In genomic region chr13:110490009-110490770, GRCh38 we compare ENCODE assay signal across 20 cellular contexts.
DNase-seq lines count a peak whose midpoint lies in the region; ATAC-seq and TF ChIP-seq lines count a peak whose summit lies in the region.
"Had no signal": no experiment of that assay in that cellular context is flagged by ENCODE, and none has a peak within 500 bp of the region (broad histone marks: within the 10 kb centered on the region; RNA-seq: fewer than 3 reads in every experiment).

No MANE protein-coding gene starts in this region.

- H3K79me2 ChIP-seq in H9 (ENCODE audit: insufficient read depth, low read length) = no peaks in the 10 kb centered on the region

- H3K23ac ChIP-seq in H9 (ENCODE audit: insufficient read length, low read depth, low read length) (no peak overlapping the region), mesenchymal stem cell (ENCODE audit: low read length in 2 of 2) (no peak overlapping the region)

- H3K9me3 Mint-ChIP-seq in H9 (no peaks in the 10 kb centered on the region), chondrocyte (ENCODE audit: low read depth) (no peaks in the 10 kb centered on the region)
- no peaks in the 10 kb centered on the region for H3K9me3 Mint-ChIP-seq in stimulated activated naive B cell treated with anti-CD40 and anti-IgM and Interleukin-4, amounts not matched to agents 10 μg/mL and 1 μg/mL and 100 μg/mL, for 72 hours
- no peaks in the 10 kb centered on the region for H3K9me3 Mint-ChIP-seq in activated CD8-positive, alpha-beta T cell treated with anti-CD3 and anti-CD28 coated beads for 36 hours
- H3K9me3 Mint-ChIP-seq: CD4-positive, alpha-beta memory T cell; HFFc6 had no signal

- no peak overlapping the region for H3T11ph ChIP-seq in H9 (ENCODE audit: low read length)

- H3K27me3 Mint-ChIP-seq in H9 (ENCODE audit: low read depth) (no peaks in the 10 kb centered on the region), chondrocyte (ENCODE audit: low read depth) (no peaks in the 10 kb centered on the region)
- H3K27me3 Mint-ChIP-seq in stimulated activated naive B cell treated with anti-CD40 and anti-IgM and Interleukin-4, amounts not matched to agents 10 μg/mL and 1 μg/mL and 100 μg/mL, for 72 hours = no peaks in the 10 kb centered on the region
- no peaks in the 10 kb centered on the region for H3K27me3 Mint-ChIP-seq in activated CD8-positive, alpha-beta T cell treated with anti-CD3 and anti-CD28 coated beads for 36 hours
- H3K27me3 Mint-ChIP-seq: CD4-positive, alpha-beta memory T cell had no signal

- TF ChIP-seq CTCF in H9 (conservative IDR thresholded peaks at IDR 0.05) (no peak), chondrocyte (IDR thresholded peaks at IDR 0.05) (no peak)
- no peak for TF ChIP-seq CTCF in activated CD8-positive, alpha-beta T cell treated with anti-CD3 and anti-CD28 coated beads for 36 hours (IDR thresholded peaks at IDR 0.05)

- no peak overlapping the region for H2BK120ac ChIP-seq in H9 (ENCODE audit: low read depth, low read length, poor library complexity, severe bottlenecking)
- no peak overlapping the region for H2BK120ac ChIP-seq in mesenchymal stem cell (ENCODE audit: low read depth, low read length)

- no peak overlapping the region for H3K14ac ChIP-seq in H9 (ENCODE audit: insufficient read depth, low read length)
- H3K14ac ChIP-seq in mesenchymal stem cell (ENCODE audit: low read length in 2 of 2) = no peak overlapping the region

- H3K4me2 ChIP-seq in H9 (ENCODE audit: insufficient read depth, insufficient read length, low read length) (no peak overlapping the region), mesenchymal stem cell (ENCODE audit: low read length, poor library complexity, severe bottlenecking) (no peak overlapping the region)
- H3K4me2 ChIP-seq: A549, BLaER1, KMS-11 had no signal

- H3K4ac ChIP-seq in H9 (ENCODE audit: low read depth, low read length) (no peak overlapping the region), mesenchymal stem cell (ENCODE audit: low read depth in 1 of 2, low read length in 2 of 2) (no peak overlapping the region)

- H3K27ac Mint-ChIP-seq in H9 (peak overlapping the region in 2 of 3 experiments; percentile 63 to 86; a peak in 5 of 7 replicates), chondrocyte (ENCODE audit: unreplicated experiment) (peak overlapping the region; percentile 32)
- H3K27ac Mint-ChIP-seq in stimulated activated naive B cell treated with anti-CD40 and anti-IgM and Interleukin-4, amounts not matched to agents 10 μg/mL and 1 μg/mL and 100 μg/mL, for 72 hours = peak overlapping the region; percentile 52
- no peak overlapping the region for H3K27ac Mint-ChIP-seq in activated CD8-positive, alpha-beta T cell treated with anti-CD3 and anti-CD28 coated beads for 36 hours
- H3K27ac Mint-ChIP-seq: CD4-positive, alpha-beta memory T cell; HFFc6 had no signal

- intact Hi-C loops in activated CD8-positive, alpha-beta T cell treated with anti-CD3 and anti-CD28 coated beads for 36 hours (cut with micrococcal nuclease) = no loop called here

- WGBS in H9 (ENCODE audit: extremely low coverage, insufficient read length, low lambda C conversion rate) = no CpG with 5 or more reads among the region's 24 CpGs
- WGBS in mesenchymal stem cell = 95% methylated on average over 20 of the region's 24 CpGs

- no peak overlapping the region for H3K27ac ChIP-seq in H9 (ENCODE audit: insufficient read length, low read depth, low read length)
- no peak overlapping the region for H3K27ac ChIP-seq in mesenchymal stem cell (ENCODE audit: low read length, poor library complexity, severe bottlenecking)
- H3K27ac ChIP-seq: A549, BLaER1, KMS-11, Peyer's patch had no signal

- no peak overlapping the region for H3K4me3 Mint-ChIP-seq in H9
- no peak overlapping the region for H3K4me3 Mint-ChIP-seq in chondrocyte (ENCODE audit: unreplicated experiment)
- no peak overlapping the region for H3K4me3 Mint-ChIP-seq in stimulated activated naive B cell treated with anti-CD40 and anti-IgM and Interleukin-4, amounts not matched to agents 10 μg/mL and 1 μg/mL and 100 μg/mL, for 72 hours
- H3K4me3 Mint-ChIP-seq in activated CD8-positive, alpha-beta T cell treated with anti-CD3 and anti-CD28 coated beads for 36 hours = no peak overlapping the region
- H3K4me3 Mint-ChIP-seq: CD4-positive, alpha-beta memory T cell; HFFc6 had no signal

- H2AFZ ChIP-seq in H9 (ENCODE audit: low read length) (no peak overlapping the region), mesenchymal stem cell (ENCODE audit: low read depth, low read length) (no peak overlapping the region)

- H3K36me3 ChIP-seq in mesenchymal stem cell (ENCODE audit: control insufficient read depth in 1 of 2, insufficient read depth in 2 of 2, low read depth in 1 of 2, low read length in 2 of 2) = peaks cover 50 to 68% of the 10 kb centered on the region in 2 experiments
- H3K36me3 ChIP-seq: BLaER1 had no signal

- no peak overlapping the region for H3K56ac ChIP-seq in H9 (ENCODE audit: insufficient read length, low read depth, low read length)

- no peaks in the 10 kb centered on the region for H3K23me2 ChIP-seq in H9 (ENCODE audit: insufficient read length, low read depth, low read length, poor library complexity, severe bottlenecking)

- CTCF ChIA-PET in activated CD8-positive, alpha-beta T cell treated with anti-CD3 and anti-CD28 coated beads for 36 hours (lab: Charles Lee) = no interaction called here

- H3K4me1 Mint-ChIP-seq in H9 (peaks cover 26 to 33% of the 10 kb centered on the region in 2 experiments), chondrocyte (ENCODE audit: low read depth) (peaks cover 32% of the 10 kb centered on the region)
- H3K4me1 Mint-ChIP-seq in stimulated activated naive B cell treated with anti-CD40 and anti-IgM and Interleukin-4, amounts not matched to agents 10 μg/mL and 1 μg/mL and 100 μg/mL, for 72 hours = no peaks in the 10 kb centered on the region
- no peaks in the 10 kb centered on the region for H3K4me1 Mint-ChIP-seq in activated CD8-positive, alpha-beta T cell treated with anti-CD3 and anti-CD28 coated beads for 36 hours (ENCODE audit: low read depth)
- H3K4me1 Mint-ChIP-seq: CD4-positive, alpha-beta memory T cell had no signal

- H3K79me1 ChIP-seq in H9 (ENCODE audit: insufficient read depth, low read depth, low read length, poor library complexity, severe bottlenecking) (no peaks in the 10 kb centered on the region), mesenchymal stem cell (replicated peaks; ENCODE audit: low read length, poor library complexity, severe bottlenecking) (peaks cover 25% of the 10 kb centered on the region)

- no peak for ATAC-seq in stimulated activated naive B cell treated with anti-CD40 and anti-IgM and Interleukin-4, amounts not matched to agents 10 μg/mL and 1 μg/mL and 100 μg/mL, for 72 hours (replicated peaks)
- no peak for ATAC-seq in activated CD8-positive, alpha-beta T cell treated with anti-CD3 and anti-CD28 coated beads for 36 hours
- ATAC-seq: A549 had no signal

- no peak overlapping the region for H2BK20ac ChIP-seq in H9 (ENCODE audit: low read depth, low read length, poor library complexity, severe bottlenecking)

- H3K36me3 Mint-ChIP-seq in H9 (ENCODE audit: insufficient read depth in 1 of 3, low read depth in 3 of 3) = peaks cover 20 to 54% (median 45%) of the 10 kb centered on the region in 3 experiments; a peak in 6 of 7 replicates
- H3K36me3 Mint-ChIP-seq in chondrocyte (ENCODE audit: low read depth) = peaks cover 62% of the 10 kb centered on the region
- H3K36me3 Mint-ChIP-seq in stimulated activated naive B cell treated with anti-CD40 and anti-IgM and Interleukin-4, amounts not matched to agents 10 μg/mL and 1 μg/mL and 100 μg/mL, for 72 hours = no peaks in the 10 kb centered on the region
- H3K36me3 Mint-ChIP-seq in activated CD8-positive, alpha-beta T cell treated with anti-CD3 and anti-CD28 coated beads for 36 hours (ENCODE audit: low read depth) = no peaks in the 10 kb centered on the region
- H3K36me3 Mint-ChIP-seq: CD4-positive, alpha-beta memory T cell had no signal

- no peak overlapping the region for H4K5ac ChIP-seq in H9 (ENCODE audit: insufficient read length, low read depth, low read length)

- H2AK5ac ChIP-seq in H9 (ENCODE audit: insufficient read length, low read length) (no peak overlapping the region), mesenchymal stem cell (ENCODE audit: low read length, severe bottlenecking) (peak overlapping the region; percentile 55)

- H2BK5ac ChIP-seq in H9 (ENCODE audit: insufficient read length, low read length) (no peak overlapping the region), mesenchymal stem cell (ENCODE audit: low read depth, low read length, poor library complexity, severe bottlenecking) (no peak overlapping the region)

- DNase-seq in H9 (no peak), chondrocyte (ENCODE audit: low spot score) (no peak), mesenchymal stem cell (no peak), HCEC 1CT (no peak)
- DNase-seq in stimulated activated naive B cell treated with anti-CD40 and anti-IgM and Interleukin-4, amounts not matched to agents 10 μg/mL and 1 μg/mL and 100 μg/mL, for 72 hours = no peak
- DNase-seq in stimulated activated CD4-positive, alpha-beta T cell treated with anti-CD3 and anti-CD28 coated beads, Interleukin-12 subunit alpha, Interleukin-12 subunit beta, amount 100 ng/mL, for 4 hours = no peak
- no peak for DNase-seq in activated CD8-positive, alpha-beta T cell treated with anti-CD3 and anti-CD28 coated beads for 36 hours
- DNase-seq: CD4-positive, alpha-beta memory T cell; DMS79; GOT3; HFFc6; MV-4-11; NCI-H1417; NCI-H1930; NCI-H345; NCI-H524 treated with DMSO at 0.1 percent for 48 hours; Peyer's patch had no signal

- POLR2A ChIA-PET in activated CD8-positive, alpha-beta T cell treated with anti-CD3 and anti-CD28 coated beads for 36 hours (lab: Charles Lee) = interaction anchor here (0.6 kb wide), 1 partner anchor 27 kb away, joined by 3 read pairs; no protein-coding TSS in a partner anchor

- H2BK12ac ChIP-seq in H9 (ENCODE audit: insufficient read length, low read depth, low read length) (peak overlapping the region; percentile 39), mesenchymal stem cell (ENCODE audit: low read length in 2 of 2) (no peak overlapping the region)

- H3K18ac ChIP-seq in H9 (ENCODE audit: insufficient read length, low read depth, low read length) (peak overlapping the region; percentile 30), mesenchymal stem cell (ENCODE audit: low read depth in 1 of 2, low read length in 2 of 2) (no peak overlapping the region)

- H4K20me1 ChIP-seq in H9 (ENCODE audit: control insufficient read depth, insufficient read depth, insufficient read length) = no peaks in the 10 kb centered on the region
- H4K20me1 ChIP-seq: BLaER1 had no signal

- H3K9me3 ChIP-seq in H9 (ENCODE audit: control insufficient read depth, low read depth, low read length) = no peaks in the 10 kb centered on the region
- H3K9me3 ChIP-seq in mesenchymal stem cell (ENCODE audit: control insufficient read depth, low read length) = no peaks in the 10 kb centered on the region
- H3K9me3 ChIP-seq: A549, BLaER1, Peyer's patch had no signal

- H3K9ac ChIP-seq in H9 (ENCODE audit: extremely low read depth, insufficient read length, low read length) (no peak overlapping the region), mesenchymal stem cell (ENCODE audit: low read length) (no peak overlapping the region)
- H3K9ac ChIP-seq: BLaER1, KMS-11 had no signal

- H4K91ac ChIP-seq in H9 (ENCODE audit: insufficient read length, low read depth, low read length) (no peak overlapping the region), mesenchymal stem cell (ENCODE audit: low read length) (no peak overlapping the region)

- H2BK15ac ChIP-seq in H9 (ENCODE audit: low read depth, low read length) (no peak overlapping the region), mesenchymal stem cell (ENCODE audit: low read depth, poor library complexity, severe bottlenecking) (no peak overlapping the region)

- H3K4me1 ChIP-seq in H9 (ENCODE audit: insufficient read depth, low read length) (peaks cover 11% of the 10 kb centered on the region), mesenchymal stem cell (ENCODE audit: control insufficient read depth, insufficient read depth, low read depth, low read length) (peaks cover 24% of the 10 kb centered on the region)
- H3K4me1 ChIP-seq: A549, Peyer's patch had no signal

- H4K8ac ChIP-seq in H9 (replicated peaks; ENCODE audit: insufficient read length, low read depth, low read length) = no peak overlapping the region
- H4K8ac ChIP-seq in mesenchymal stem cell (ENCODE audit: low read length) = no peak overlapping the region

- no peak overlapping the region for H3K4me3 ChIP-seq in mesenchymal stem cell (ENCODE audit: insufficient read depth in 1 of 2, low read depth in 1 of 2, low read length in 2 of 2)
- H3K4me3 ChIP-seq: A549, BLaER1, Peyer's patch had no signal

- H3K27me3 ChIP-seq in H9 (ENCODE audit: insufficient read depth, low read length) (no peaks in the 10 kb centered on the region), mesenchymal stem cell (ENCODE audit: control insufficient read depth in 1 of 2, insufficient read depth in 1 of 2, low read length in 2 of 2) (no peaks in the 10 kb centered on the region)
- H3K27me3 ChIP-seq: BLaER1, Peyer's patch had no signal
